In genomic region chr17:40346061-40346767, GRCh38 we compare ENCODE assay signal across 10 cellular contexts. TPM values are rescaled to one million over a fixed set of nuclear protein-coding genes. Genes with fewer than 3 reads are reported as not detected.
A peak's percentile ranks its signal among the peaks of the same experiment; 100 is the strongest.
DNase-seq lines count a peak whose midpoint lies in the region; ATAC-seq and TF ChIP-seq lines count a peak whose summit lies in the region.
"Had no signal": no experiment of that assay in that cellular context is flagged by ENCODE, and none has a peak within 500 bp of the region (broad histone marks: within the 10 kb centered on the region; RNA-seq: fewer than 3 reads in every experiment).

No MANE protein-coding gene starts in this region.

- H3K27ac ChIP-seq in A673 (ENCODE audit: low read depth, low read length, poor library complexity, severe bottlenecking) (peak overlapping the region; percentile 65), RWPE2 (ENCODE audit: poor library complexity, severe bottlenecking) (peak overlapping the region; percentile 88), epithelial cell of prostate (peak overlapping the region; percentile 61)

- DNase-seq in A673 (ENCODE audit: low spot score), result no peak
- DNase-seq in RWPE2 (ENCODE audit: low spot score), result no peak
- DNase-seq in epithelial cell of prostate (ENCODE audit: low read depth, low spot score), result no peak
- DNase-seq in neural crest cell (ENCODE audit: low read depth, low spot score), result no peak
- DNase-seq in retina, result no peak
- DNase-seq in NCI-H146 (lab: John Stamatoyannopoulos, UW), result no peak
- DNase-seq in omental fat pad (ENCODE audit: low spot score), result no peak
- DNase-seq: DND-41; NK-92 treated with Interleukin-12 subunit alpha and Interleukin-12 subunit beta, amount 100 ng/mL, for 24 hours had no signal

- POLR2A ChIA-PET in A673 (lab: Charles Lee; ENCODE audit: low non-redundant PET), result no interaction called here

- CTCF ChIA-PET in A673 (lab: Charles Lee), result interaction anchor here (0.6 kb wide), 2 partner anchors 29 to 59 kb away, joined by 5 read pairs; no protein-coding TSS in a partner anchor

- H3K27ac Mint-ChIP-seq in neural crest cell (ENCODE audit: unreplicated experiment), result no peak overlapping the region

- ATAC-seq in RWPE2 (ENCODE audit: low read depth), result no peak
- no peak for ATAC-seq in HG02610 (IDR thresholded peaks at IDR 0.05; ENCODE audit: unreplicated experiment)
- no peak for ATAC-seq in omental fat pad (ENCODE audit: low FRiP score)

- intact Hi-C loops in A673 (cut with micrococcal nuclease; ENCODE audit: unreplicated experiment), result no loop called here

- H3K4me3 Mint-ChIP-seq in neural crest cell, result peak overlapping the region; percentile 88

- H3K4me3 ChIP-seq in A673 (ENCODE audit: low read depth, low read length, poor library complexity, severe bottlenecking) (no peak overlapping the region), RWPE2 (ENCODE audit: severe bottlenecking) (no peak overlapping the region)

- no peaks in the 10 kb centered on the region for H3K36me3 ChIP-seq in A673 (ENCODE audit: insufficient read depth, low read length, poor library complexity, severe bottlenecking)
- peaks cover 27% of the 10 kb centered on the region for H3K36me3 ChIP-seq in RWPE2 (ENCODE audit: low read depth)

- no peaks in the 10 kb centered on the region for H3K9me3 ChIP-seq in A673 (ENCODE audit: low read depth, low read length, poor library complexity, severe bottlenecking)
- H3K9me3 ChIP-seq in RWPE2 (ENCODE audit: severe bottlenecking), result no peaks in the 10 kb centered on the region

- no TSS peak for BruUV-seq in A673 (replicated peaks; lab: Mats Ljungman, UMichigan)

- H3K4me1 Mint-ChIP-seq in neural crest cell, result peaks cover 82% of the 10 kb centered on the region

- H3K9me3 Mint-ChIP-seq in neural crest cell, result no peaks in the 10 kb centered on the region

- H3K27me3 Mint-ChIP-seq in neural crest cell (ENCODE audit: low read depth), result peaks cover 19% of the 10 kb centered on the region

- H3K4me1 ChIP-seq in A673 (ENCODE audit: insufficient read depth, low read length, poor library complexity, severe bottlenecking) (peaks cover 68% of the 10 kb centered on the region), RWPE2 (ENCODE audit: insufficient read depth, poor library complexity, severe bottlenecking) (peaks cover 66% of the 10 kb centered on the region)

- no peaks in the 10 kb centered on the region for H3K36me3 Mint-ChIP-seq in neural crest cell (ENCODE audit: low read depth)

- H3K27me3 ChIP-seq in A673 (replicated peaks; ENCODE audit: insufficient read depth, low read depth, low read length, poor library complexity) (no peaks in the 10 kb centered on the region), RWPE2 (ENCODE audit: insufficient read depth, poor library complexity, severe bottlenecking) (no peaks in the 10 kb centered on the region)

- TF ChIP-seq CTCF in A673 (conservative IDR thresholded peaks at IDR 0.05; ENCODE audit: low read depth, low read length), result no peak
- no peak for TF ChIP-seq CTCF in RWPE2 (IDR thresholded peaks at IDR 0.05; ENCODE audit: poor library complexity, severe bottlenecking)
- TF ChIP-seq CTCF in neural crest cell (conservative IDR thresholded peaks at IDR 0.05), result no peak
- TF ChIP-seq CTCF in omental fat pad (IDR thresholded peaks at IDR 0.05), result no peak

RNA-seq across cellular contexts. Expression of gene GJD3, which starts 18.3 kb away (rescaled TPM):
- total RNA-seq in A673 (2021) (not detected in 2 replicates), neural crest cell (0.34 TPM in 1 of 2 replicates, not detected in the other), omental fat pad (1 to 10 TPM in 1 of 4 donors, under 1 TPM in 1, not detected in 2; 0.60 to 2.0 TPM)

RNA-seq across cellular contexts. Expression of gene RARA, which starts 37.2 kb away (rescaled TPM):
- total RNA-seq in A673 (2021) (25.4 and 30.3 TPM in 2 replicates), neural crest cell (22.3 and 25.9 TPM in 2 replicates), omental fat pad (10 to 100 TPM; 26.7 to 61.5 (median 35.9) TPM)

RNA-seq across cellular contexts. Expression of gene CDC6, which starts 58.5 kb away (rescaled TPM):
- total RNA-seq in A673 (2021), result 82.6 and 85.7 TPM in 2 replicates
- 94.5 and 104 TPM in 2 replicates for total RNA-seq in neural crest cell
- total RNA-seq in omental fat pad, result 1 to 10 TPM in 2 of 4 donors, under 1 TPM in 2; 0.56 to 4.3 (median 1.7) TPM

Comparison
In these comparisons a context has a peak if more than half of its experiments do, and no peak if none do; other contexts are left out.
1. RNA of gene CDC6, which starts 58.5 kb away (total RNA-seq): 94.5 to 104 TPM in neural crest cell and 82.6 to 85.7 TPM in A673; 0.56 to 4.3 TPM in omental fat pad; every median in the first group is over 10 times any median in the second.
2. Peak in every context shown above with its lines, with median percentiles within 50 percentile points of each other: H3K27ac ChIP-seq.